ENCODE assay signal across 11 cellular contexts in genomic region chr20:9515761-9516657, GRCh38. TPM values are rescaled to one million over a fixed set of nuclear protein-coding genes. Genes with fewer than 3 reads are reported as not detected.
DNase-seq lines count a peak whose midpoint lies in the region; ATAC-seq and TF ChIP-seq lines count a peak whose summit lies in the region.
"Had no signal": no experiment of that assay in that cellular context is flagged by ENCODE, and none has a peak within 500 bp of the region (broad histone marks: within the 10 kb centered on the region; RNA-seq: fewer than 3 reads in every experiment).

No MANE protein-coding gene starts in this region.

- WGBS in heart right ventricle, 2 donors = 1 to 2% methylated on average over 57 of the region's 57 CpGs
- 4 to 6% methylated on average over 57 of the region's 57 CpGs for WGBS in lung, 2 donors
- 2 to 3% methylated on average over 55 to 57 of the region's 57 CpGs for WGBS in aorta, 2 donors

- intact Hi-C loops in heart right ventricle (cut with DNase I) = no loop called here
- intact Hi-C loops in Right ventricle myocardium inferior (cut with DNase I) = no loop called here
- intact Hi-C loops in aorta (cut with DNase I) = no loop called here
- intact Hi-C loops in posterior vena cava (cut with DNase I) = no loop called here

- H3K27me3 ChIP-seq in heart right ventricle = peaks cover 6 to 99% (median 90%) of the 10 kb centered on the region in 7 donors
- peaks cover 6% of the 10 kb centered on the region for H3K27me3 ChIP-seq in lung (ENCODE audit: control insufficient read depth, insufficient read depth)
- no peaks in the 10 kb centered on the region for H3K27me3 ChIP-seq in aorta (ENCODE audit: control insufficient read depth in 1 of 2, insufficient read depth in 2 of 2, low read length in 1 of 2)

- ATAC-seq in heart right ventricle = peak in 5 of 8 donors; percentile 33 to 74 (median 59)
- no peak for ATAC-seq in Right ventricle myocardium inferior
- ATAC-seq in lung (ENCODE audit: insufficient read depth, low FRiP score) = no peak
- ATAC-seq in aorta (ENCODE audit: low FRiP score) = peak; percentile 14

- peak overlapping the region in 8 of 10 donors; percentile 18 to 40 (median 38) for H3K4me3 ChIP-seq in heart right ventricle
- H3K4me3 ChIP-seq in lung = no peak overlapping the region
- H3K4me3 ChIP-seq in aorta (ENCODE audit: low read length in 2 of 2) = no peak overlapping the region

- H3K9me3 ChIP-seq in heart right ventricle = no peaks in the 10 kb centered on the region
- peaks cover 0 to 5% of the 10 kb centered on the region in 2 donors for H3K9me3 ChIP-seq in lung (ENCODE audit: control insufficient read depth in 2 of 2, insufficient read depth in 1 of 2, low read length in 1 of 2)
- no peaks in the 10 kb centered on the region for H3K9me3 ChIP-seq in aorta (ENCODE audit: control insufficient read depth, low read length)

- H3K27ac ChIP-seq in heart right ventricle (no peak overlapping the region), lung (ENCODE audit: low read depth in 1 of 2, low read length in 1 of 2) (no peak overlapping the region), aorta (ENCODE audit: low read depth in 1 of 2, low read length in 2 of 2) (no peak overlapping the region)

- H3K36me3 ChIP-seq in heart right ventricle = no peaks in the 10 kb centered on the region
- H3K36me3 ChIP-seq in lung (ENCODE audit: control insufficient read depth in 2 of 2, insufficient read depth in 2 of 2, low read length in 2 of 2) = no peaks in the 10 kb centered on the region
- no peaks in the 10 kb centered on the region for H3K36me3 ChIP-seq in aorta (ENCODE audit: control insufficient read depth in 1 of 2, insufficient read depth in 2 of 2, low read length in 1 of 2)

- TF ChIP-seq CTCF in heart right ventricle (IDR thresholded peaks at IDR 0.05) = no peak
- TF ChIP-seq CTCF in lung (IDR thresholded peaks at IDR 0.05; ENCODE audit: control extremely low read depth, extremely low read depth) = no peak

- peak in 1 of 2 donors; percentile 29 for DNase-seq in heart right ventricle
- DNase-seq in Right ventricle myocardium inferior (ENCODE audit: missing footprints) = no peak
- peak; percentile 78 for DNase-seq in astrocyte of the hippocampus (ENCODE audit: low read depth, low spot score)
- peak; percentile 67 for DNase-seq in lung (ENCODE audit: low spot score)
- no peak for DNase-seq in aorta
- DNase-seq in SKM-1 (lab: John Stamatoyannopoulos, UW; ENCODE audit: unreplicated experiment) = no peak
- DNase-seq in stimulated activated naive CD4-positive, alpha-beta T cell treated with Interleukin-2 at 50 U/mL for 16 hours (lab: John Stamatoyannopoulos, UW) = no peak
- no peak for DNase-seq in posterior vena cava (ENCODE audit: low spot score)
- DNase-seq: activated CD4-positive, alpha-beta T cell treated with anti-CD3 and anti-CD28 coated beads, Interleukin-2, amount 50 U/mL, for 1 hour; CD4-positive, CD25-positive, alpha-beta regulatory T cell; left cardiac atrium had no signal

- H3K4me1 ChIP-seq in heart right ventricle (peaks cover 0 to 30% (median 25%) of the 10 kb centered on the region in 9 donors), lung (ENCODE audit: control insufficient read depth in 2 of 2, insufficient read depth in 2 of 2, low read length in 2 of 2) (peaks cover 0 to 17% of the 10 kb centered on the region in 2 donors), aorta (ENCODE audit: control insufficient read depth in 1 of 2, insufficient read depth in 2 of 2, low read length in 2 of 2) (no peaks in the 10 kb centered on the region)

RNA-seq across cellular contexts. Expression of gene LAMP5, which starts 1.6 kb away (rescaled TPM):
- total RNA-seq in heart right ventricle (under 1 TPM in 4 of 10 donors, not detected in 6; 0.10 to 0.16 (median 0.12) TPM), Right ventricle myocardium inferior (not detected), lung (1 to 10 TPM in 1 of 2 donors, under 1 TPM in 1; 0.31 to 3.3 TPM), aorta (under 1 TPM; 0.16 to 0.18 TPM), posterior vena cava (under 1 TPM; 0.19 to 0.51 TPM)
- polyA plus RNA-seq in heart right ventricle (under 1 TPM in 1 of 2 donors, not detected in 1; 0.04 TPM), lung (under 1 TPM; 0.06 to 0.15 TPM), aorta (under 1 TPM; 0.26 to 0.75 TPM)
- total RNA-seq: CD4-positive, CD25-positive, alpha-beta regulatory T cell; left cardiac atrium had no signal
- polyA plus RNA-seq: CD4-positive, CD25-positive, alpha-beta regulatory T cell had no signal

Comparison
In these comparisons a context has a peak if more than half of its experiments do, and no peak if none do; other contexts are left out.
1. ATAC-seq: peak in heart right ventricle (5 of 8) and aorta (single experiment); none in Right ventricle myocardium inferior (single experiment) and lung (single experiment).
2. DNase-seq: peak in astrocyte of the hippocampus (single experiment) and lung (single experiment); none in Right ventricle myocardium inferior (single experiment), aorta (0 of 2), SKM-1 (single experiment), stimulated activated naive CD4-positive, alpha-beta T cell treated with Interleukin-2 at 50 U/mL for 16 hours (single experiment) and posterior vena cava (single experiment).
3. H3K4me3 ChIP-seq: peak in heart right ventricle (8 of 10); none in lung (single experiment) and aorta (0 of 2).